In the genomic region with DNA sequence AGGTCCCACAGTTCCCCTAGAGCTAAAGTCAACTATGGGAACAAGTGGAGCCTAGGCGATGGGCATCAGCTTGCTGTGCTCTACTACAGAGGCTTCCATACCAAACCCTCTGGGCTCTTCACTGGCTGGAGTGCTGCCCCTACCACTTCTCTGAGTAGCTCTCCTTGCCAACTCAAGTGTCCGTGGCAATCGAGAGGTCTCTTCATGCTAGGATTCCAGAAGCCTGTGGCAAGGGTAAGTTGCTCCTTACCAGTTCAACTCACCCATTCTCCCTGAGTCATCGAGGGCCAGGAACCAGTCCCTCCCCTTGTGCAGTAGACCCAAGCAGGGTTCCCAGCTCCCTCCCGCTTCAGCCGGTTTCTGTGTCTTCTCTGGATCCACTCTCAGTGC, we compare ENCODE assay signal across 26 cellular contexts.
"Had no signal": no experiment of that assay in that cellular context is flagged by ENCODE, and none has a peak within 500 bp of the region (broad histone marks: within the 10 kb centered on the region; RNA-seq: fewer than 3 reads in every experiment).

No MANE protein-coding gene starts in this region.

- H3K27ac ChIP-seq: colonic mucosa, epithelial cell of prostate, esophagus squamous epithelium, gastrocnemius medialis, heart right ventricle, left lung, lower lobe of right lung had no signal

- FAIRE-seq: endometrium, islet of Langerhans, keratinocyte had no signal

- ATAC-seq: effector memory CD8-positive, alpha-beta T cell; gastrocnemius medialis; left cardiac atrium; left lung; left ventricle myocardium superior; mucosa of descending colon had no signal

- H3K4me1 Mint-ChIP-seq: mesothelial cell of epicardium had no signal

- H3K36me3 ChIP-seq: colonic mucosa, esophagus squamous epithelium, gastrocnemius medialis, heart right ventricle, left lung, lower lobe of right lung had no signal

- H3K27me3 ChIP-seq: colonic mucosa, esophagus squamous epithelium, gastrocnemius medialis had no signal

- H3K4me1 ChIP-seq: colonic mucosa, esophagus squamous epithelium, gastrocnemius medialis, heart right ventricle, left lung, lower lobe of right lung had no signal

- H3K27ac Mint-ChIP-seq: dendritic cell treated with granulocyte-macrophage colony-stimulating factor and Interleukin-4, amounts not matched to agents 40 ng/mL and 50 ng/mL, for 4 days; effector memory CD8-positive, alpha-beta T cell; endodermal cell; mesothelial cell of epicardium had no signal

- H3K4me3 Mint-ChIP-seq: dendritic cell treated with granulocyte-macrophage colony-stimulating factor and Interleukin-4, amounts not matched to agents 40 ng/mL and 50 ng/mL, for 4 days; effector memory CD8-positive, alpha-beta T cell; endodermal cell; mesothelial cell of epicardium had no signal

- DNase-seq: colonic mucosa; cortex of kidney; effector CD8-positive, alpha-beta T cell; effector memory CD8-positive, alpha-beta T cell; endodermal cell; erythroblast; esophagus squamous epithelium; foreskin fibroblast; foreskin melanocyte; gastrocnemius medialis; glutamatergic neuron; head of caudate nucleus; heart right ventricle; hippocampal formation; left cardiac atrium; left ventricle myocardium superior; lower lobe of right lung; mesenchymal stem cell; mucosa of descending colon had no signal

- H3K9me3 ChIP-seq: colonic mucosa, esophagus squamous epithelium, gastrocnemius medialis, lower lobe of right lung had no signal

- H3K4me3 ChIP-seq: colonic mucosa, esophagus squamous epithelium, gastrocnemius medialis, heart right ventricle, left lung, lower lobe of right lung, mucosa of descending colon had no signal
